ENCODE assay signal across 8 cellular contexts in the genomic region with DNA sequence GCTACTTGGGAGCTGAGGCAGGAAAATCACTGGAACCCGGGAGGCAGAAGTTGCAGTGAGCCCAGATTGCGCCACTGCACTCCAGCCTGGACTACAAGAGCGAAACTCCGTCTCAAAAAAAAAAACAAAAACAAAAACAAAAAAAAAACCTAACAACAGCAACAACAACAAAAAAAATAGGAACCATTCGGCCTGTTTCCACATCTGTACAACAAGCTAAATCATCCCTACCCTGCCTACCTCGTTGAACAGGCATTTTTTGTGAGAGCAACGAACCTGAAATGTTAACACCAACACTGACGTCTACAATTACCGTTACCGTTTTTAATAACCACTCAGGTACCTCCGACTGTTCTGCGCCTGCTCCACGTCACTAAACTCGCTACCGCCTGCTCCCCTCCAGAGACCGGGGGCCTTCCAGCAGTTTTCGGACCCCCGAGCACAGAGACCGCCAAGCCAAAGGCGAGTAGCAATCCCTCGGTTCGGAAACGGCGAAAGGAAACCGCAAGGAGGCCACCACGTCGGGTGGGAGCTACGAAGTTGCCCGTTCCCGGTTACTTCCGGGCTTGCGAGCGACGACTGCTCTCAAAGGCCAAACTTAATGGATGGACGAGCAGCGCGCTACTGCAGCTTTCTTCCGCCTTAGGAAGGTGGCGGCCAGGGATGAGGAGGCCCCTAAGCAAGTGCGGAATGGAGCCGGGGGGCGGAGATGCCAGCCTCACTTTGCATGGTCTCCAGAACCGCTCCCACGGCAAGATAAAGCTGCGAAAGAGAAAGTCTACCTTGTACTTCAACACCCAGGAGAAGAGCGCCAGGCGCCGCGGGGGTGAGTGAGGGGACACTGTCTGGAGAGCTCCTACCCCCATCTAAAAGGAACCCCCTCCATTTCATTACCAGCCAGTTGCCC. TPM values are rescaled to one million over a fixed set of nuclear protein-coding genes. Genes with fewer than 3 reads are reported as not detected.
DNase-seq lines count a peak whose midpoint lies in the region; ATAC-seq, FAIRE-seq and TF ChIP-seq lines count a peak whose summit lies in the region.

A gene (plus strand): TSS at position 635 of the 907 bp plus-strand sequence. CDS start 29 bp downstream, at position 664.
A gene with protein sequence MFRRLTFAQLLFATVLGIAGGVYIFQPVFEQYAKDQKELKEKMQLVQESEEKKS (minus strand): TSS at position 536 of the 907 bp plus-strand sequence. CDS start 1,331 bp downstream, outside the sequence.

- H3K4me3 ChIP-seq in adipocyte (ENCODE audit: low read length) (peak within 1 kb of the TSS; percentile 87), heart right ventricle (peak within 1 kb of the TSS; percentile 60 to 92 (median 84)), upper lobe of left lung (peak within 1 kb of the TSS; percentile 50 to 86 (median 74))

- peak in 1 of 4 donors; percentile 35 for TF ChIP-seq EP300 in upper lobe of left lung (IDR thresholded peaks at IDR 0.05)

- TF ChIP-seq POLR2A in GM12891 (IDR thresholded peaks at IDR 0.05; ENCODE audit: low read depth, low read length) (peak; percentile 89), upper lobe of left lung (IDR thresholded peaks at IDR 0.05) (peak in 3 of 4 donors; percentile 28 to 83 (median 75))

- H3K27ac ChIP-seq in heart right ventricle (peak within 1 kb of the TSS; percentile 23 to 98 (median 88)), upper lobe of left lung (peak within 1 kb of the TSS; percentile 88 to 96 (median 93))

- intact Hi-C loops in heart right ventricle (cut with DNase I) (loop anchor here in 3 of 10 donors (5.0 to 10.0 kb wide), 3 partner anchors 86 to 116 kb away; a partner anchor contains a TSS), posterior vena cava (cut with DNase I) (no loop called here)

- FAIRE-seq in GM12891 (lab: Jason Lieb, UNC), result peak; percentile 91

- TF ChIP-seq CTCF in heart right ventricle (IDR thresholded peaks at IDR 0.05), result peak in 2 of 9 donors; percentile 16 to 24
- peak in 5 of 6 experiments; percentile 12 to 43 (median 29) for TF ChIP-seq CTCF in upper lobe of left lung (IDR thresholded peaks at IDR 0.05)

- 2 to 3% methylated on average over 49 of the region's 49 CpGs for WGBS in heart right ventricle, 2 donors
- WGBS in upper lobe of left lung, 2 donors, result 2% methylated on average over 38 to 46 of the region's 49 CpGs

- H3K36me3 ChIP-seq in adipocyte (ENCODE audit: control insufficient read depth, insufficient read depth, low read length, severe bottlenecking) (no peaks in the 10 kb centered on the region), heart right ventricle (peaks cover 0 to 23% (median 0%) of the 10 kb centered on the region in 9 donors), upper lobe of left lung (peaks cover 0 to 4% (median under 1%) of the 10 kb centered on the region in 4 donors)

- peak; percentile 64 for DNase-seq in GM12891 (ENCODE audit: insufficient read length, low spot score)
- DNase-seq in NCI-H1417 (lab: John Stamatoyannopoulos, UW), result peak; percentile 61 to 89 (median 80)
- peak; percentile 81 for DNase-seq in SW480 (ENCODE audit: low spot score)
- peak; percentile 93 for DNase-seq in adipocyte (ENCODE audit: low read depth)
- DNase-seq in heart right ventricle, result peak; percentile 80 to 88
- DNase-seq in posterior vena cava (ENCODE audit: low spot score), result peak; percentile 96
- peak; percentile 87 to 92 for DNase-seq in upper lobe of left lung

- peak; percentile 94 for ATAC-seq in HG02763 (IDR thresholded peaks at IDR 0.05; ENCODE audit: unreplicated experiment)
- ATAC-seq in heart right ventricle, result peak; percentile 97 to 99 (median 98)
- ATAC-seq in upper lobe of left lung (ENCODE audit: low FRiP score in 2 of 2), result peak; percentile 96 to 99

- H3K9me3 ChIP-seq in adipocyte (ENCODE audit: control insufficient read depth, low read length) (no peaks in the 10 kb centered on the region), heart right ventricle (no peaks in the 10 kb centered on the region), upper lobe of left lung (no peaks in the 10 kb centered on the region)

- H3K27me3 ChIP-seq in adipocyte (replicated peaks; ENCODE audit: control insufficient read depth, insufficient read depth, low read length) (no peaks in the 10 kb centered on the region), heart right ventricle (no peaks in the 10 kb centered on the region), upper lobe of left lung (no peaks in the 10 kb centered on the region)

- H3K9ac ChIP-seq in adipocyte (ENCODE audit: low read length), result peak within 1 kb of the TSS; percentile 94

- H3K4me1 ChIP-seq in adipocyte (ENCODE audit: control insufficient read depth, insufficient read depth, low read length) (peaks cover 26% of the 10 kb centered on the region), heart right ventricle (peaks cover 0 to 37% (median 29%) of the 10 kb centered on the region in 9 donors), upper lobe of left lung (peaks cover 24 to 33% (median 27%) of the 10 kb centered on the region in 4 donors)

TF ChIP-seq in GM12891, 5 proteins besides CTCF, POLR2A, EP300 and RAD21:
- peak; percentile 65; the same call in 1 of the 2 replicates for TF ChIP-seq POU2F2 (IDR thresholded peaks at IDR 0.05; ENCODE audit: low read depth, low read length)
- peak; percentile 88 for TF ChIP-seq TAF1 (IDR thresholded peaks at IDR 0.05; ENCODE audit: low read depth, low read length)
- TF ChIP-seq SPI1 (IDR thresholded peaks at IDR 0.05; ENCODE audit: low read depth, low read length), result 0 out of 2 replicates have a peak, but pooled peaks have one; percentile 12
- TF ChIP-seq POLR2AphosphoS5 (IDR thresholded peaks at IDR 0.05; ENCODE audit: low read depth, low read length), result peak; percentile 89
- no peak for TF ChIP-seq PAX5 (IDR thresholded peaks at IDR 0.05; ENCODE audit: insufficient read depth, low read length, severe bottlenecking)

RNA-seq across cellular contexts. Expression of the first gene that starts in this region (rescaled TPM):
- polyA plus RNA-seq in GM12891 (2012; ENCODE audit: low read depth, missing spikeins), result 10.1 TPM
- total RNA-seq in heart right ventricle, result 1 to 10 TPM; 1.4 to 4.3 (median 3.1) TPM
- 1 to 10 TPM; 2.7 to 9.9 TPM for polyA plus RNA-seq in heart right ventricle
- 10 to 100 TPM; 13.6 to 16.1 TPM for total RNA-seq in posterior vena cava
- 10 to 100 TPM in 3 of 6 donors, 1 to 10 TPM in 3; 3.0 to 14.7 (median 9.3) TPM for total RNA-seq in upper lobe of left lung

RNA-seq across cellular contexts. Expression of the second gene that starts in this region (rescaled TPM):
- 11.6 TPM for polyA plus RNA-seq in GM12891 (2012; ENCODE audit: low read depth, missing spikeins)
- total RNA-seq in heart right ventricle, result 1 to 10 TPM; 3.3 to 8.7 (median 7.4) TPM
- 10 to 100 TPM; 17.7 to 20.5 TPM for polyA plus RNA-seq in heart right ventricle
- total RNA-seq in posterior vena cava, result 1 to 10 TPM; 8.5 to 8.7 TPM
- total RNA-seq in upper lobe of left lung, result 10 to 100 TPM in 3 of 6 donors, 1 to 10 TPM in 3; 3.1 to 16.9 (median 10.1) TPM

Comparison
In these comparisons a context has a peak if more than half of its experiments do, and no peak if none do; other contexts are left out.
1. Peak in every context shown above with its lines: DNase-seq, ATAC-seq, H3K4me3 ChIP-seq and H3K27ac ChIP-seq.